Comparison of ENCODE assay signal across 16 cellular contexts in genomic region chr20:43820742-43821330, GRCh38.
A peak's percentile ranks its signal among the peaks of the same experiment; 100 is the strongest.
DNase-seq lines count a peak whose midpoint lies in the region; ATAC-seq and TF ChIP-seq lines count a peak whose summit lies in the region.
"Had no signal": no experiment of that assay in that cellular context is flagged by ENCODE, and none has a peak within 500 bp of the region (broad histone marks: within the 10 kb centered on the region; RNA-seq: fewer than 3 reads in every experiment).

No MANE protein-coding gene starts in this region.

- H3K4me1 Mint-ChIP-seq in activated CD4-positive, alpha-beta T cell treated with anti-CD3 and anti-CD28 coated beads, Interleukin-2, amount 10 ng/mL, durations not matched to agents 24 days and 14 days: peaks cover 4% of the 10 kb centered on the region

- peak; percentile 47 for DNase-seq in activated CD4-positive, alpha-beta T cell treated with anti-CD3 and anti-CD28 coated beads, Interleukin-2, amount 10 ng/mL, durations not matched to agents 24 days and 14 days
- no peak for DNase-seq in activated CD4-positive, alpha-beta T cell treated with anti-CD3 and anti-CD28 coated beads for 1 hour
- DNase-seq in RWPE1 (ENCODE audit: low spot score) (peak; percentile 97), foreskin keratinocyte (peak; percentile 80 to 90), upper lobe of right lung (peak; percentile 20), NCI-H2107 (lab: John Stamatoyannopoulos, UW) (no peak)
- DNase-seq: 8988T, DMS79 treated with DMSO at 0.1 percent for 48 hours, NCI-H1048, NCI-H524, NCI-H82 had no signal

- ATAC-seq in foreskin keratinocyte: peak; percentile 97
- no peak for ATAC-seq in upper lobe of right lung
- ATAC-seq in HG02840 (IDR thresholded peaks at IDR 0.05; ENCODE audit: low FRiP score, unreplicated experiment): no peak
- ATAC-seq in GM19023 (IDR thresholded peaks at IDR 0.05; ENCODE audit: unreplicated experiment): no peak
- ATAC-seq: Right ventricle myocardium inferior had no signal

- no peaks in the 10 kb centered on the region for H3K9me3 ChIP-seq in upper lobe of right lung

- TF ChIP-seq CTCF in RWPE1 (conservative IDR thresholded peaks at IDR 0.05; ENCODE audit: low read depth) (no peak), foreskin keratinocyte (conservative IDR thresholded peaks at IDR 0.05) (no peak), upper lobe of right lung (IDR thresholded peaks at IDR 0.05) (no peak)

- no peak overlapping the region for H3K4me3 ChIP-seq in upper lobe of right lung

- H3K36me3 ChIP-seq in upper lobe of right lung: no peaks in the 10 kb centered on the region

- POLR2A ChIA-PET in RWPE1 (lab: Yijun Ruan, JAX; ENCODE audit: low non-redundant PET): interaction anchor here (0.6 to 0.7 kb wide), 2 partner anchors 13 to 65 kb away, joined by 3 read pairs; no protein-coding TSS in a partner anchor

- H3K4me1 ChIP-seq in foreskin keratinocyte (peaks cover 11% of the 10 kb centered on the region), upper lobe of right lung (no peaks in the 10 kb centered on the region)

- H3K27ac ChIP-seq in RWPE1 (no peak overlapping the region), foreskin keratinocyte (no peak overlapping the region), upper lobe of right lung (no peak overlapping the region)
- H3K27ac ChIP-seq: KMS-11 had no signal

- H3K27me3 Mint-ChIP-seq in activated CD4-positive, alpha-beta T cell treated with anti-CD3 and anti-CD28 coated beads, Interleukin-2, amount 10 ng/mL, durations not matched to agents 24 days and 14 days: peaks cover 2% of the 10 kb centered on the region

- CTCF ChIA-PET in RWPE1 (lab: Yijun Ruan, JAX): interaction anchor here (1.0 kb wide), 1 partner anchor 10 kb away, joined by 5 read pairs; no protein-coding TSS in a partner anchor

- no peaks in the 10 kb centered on the region for H3K27me3 ChIP-seq in foreskin keratinocyte
- no peaks in the 10 kb centered on the region for H3K27me3 ChIP-seq in upper lobe of right lung

- no peaks in the 10 kb centered on the region for H3K36me3 Mint-ChIP-seq in activated CD4-positive, alpha-beta T cell treated with anti-CD3 and anti-CD28 coated beads, Interleukin-2, amount 10 ng/mL, durations not matched to agents 24 days and 14 days (ENCODE audit: low read depth)

- intact Hi-C loops in activated CD4-positive, alpha-beta T cell treated with anti-CD3 and anti-CD28 coated beads, Interleukin-2, amount 10 ng/mL, durations not matched to agents 24 days and 14 days (cut with micrococcal nuclease): loop anchor here (5.0 kb wide), 1 partner anchor 69 kb away; no protein-coding TSS in a partner anchor
- intact Hi-C loops in upper lobe of right lung (cut with DNase I): no loop called here

- no peak overlapping the region for H3K27ac Mint-ChIP-seq in activated CD4-positive, alpha-beta T cell treated with anti-CD3 and anti-CD28 coated beads, Interleukin-2, amount 10 ng/mL, durations not matched to agents 24 days and 14 days
- H3K27ac Mint-ChIP-seq: B cell had no signal

- H3K9me3 Mint-ChIP-seq in activated CD4-positive, alpha-beta T cell treated with anti-CD3 and anti-CD28 coated beads, Interleukin-2, amount 10 ng/mL, durations not matched to agents 24 days and 14 days: peaks cover 3% of the 10 kb centered on the region

- no peak overlapping the region for H3K4me3 Mint-ChIP-seq in activated CD4-positive, alpha-beta T cell treated with anti-CD3 and anti-CD28 coated beads, Interleukin-2, amount 10 ng/mL, durations not matched to agents 24 days and 14 days
- H3K4me3 Mint-ChIP-seq: B cell had no signal

Comparison
In these comparisons a context has a peak if more than half of its experiments do, and no peak if none do; other contexts are left out.
1. DNase-seq: peak in activated CD4-positive, alpha-beta T cell treated with anti-CD3 and anti-CD28 coated beads, Interleukin-2, amount 10 ng/mL, durations not matched to agents 24 days and 14 days (single experiment), RWPE1 (single experiment), foreskin keratinocyte (2 of 2) and upper lobe of right lung (single experiment); none in activated CD4-positive, alpha-beta T cell treated with anti-CD3 and anti-CD28 coated beads for 1 hour (single experiment) and NCI-H2107 (single experiment).